16 cellular contexts compared by ENCODE assay signal in the genomic region with DNA sequence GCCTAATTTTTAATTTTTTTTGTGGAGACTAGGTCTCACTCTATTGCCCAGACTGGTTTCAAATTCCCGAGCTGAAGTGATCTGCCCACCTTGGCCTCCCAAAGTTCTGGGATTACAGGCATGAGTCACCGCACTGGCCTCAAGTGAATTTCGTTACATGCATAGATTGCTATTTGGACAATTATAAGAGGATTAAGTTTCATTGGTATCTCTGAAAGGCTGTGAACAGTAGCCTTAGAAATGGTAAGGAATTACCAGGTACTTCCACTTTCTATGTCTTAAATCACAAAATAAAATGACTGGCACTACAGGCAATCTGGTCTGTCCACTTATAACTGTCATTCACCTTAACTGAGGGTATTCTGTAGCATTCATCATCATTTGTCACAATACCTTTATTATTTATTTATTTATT. TPM values are rescaled to one million over a fixed set of nuclear protein-coding genes. Genes with fewer than 3 reads are reported as not detected.
A peak's percentile ranks its signal among the peaks of the same experiment; 100 is the strongest.
DNase-seq lines count a peak whose midpoint lies in the region; ATAC-seq, FAIRE-seq and TF ChIP-seq lines count a peak whose summit lies in the region.
"Had no signal": no experiment of that assay in that cellular context is flagged by ENCODE, and none has a peak within 500 bp of the region (broad histone marks: within the 10 kb centered on the region; RNA-seq: fewer than 3 reads in every experiment).

No MANE protein-coding gene starts in this region.

- H3K27ac ChIP-seq in AG04450 (ENCODE audit: low read depth, low read length): peak overlapping the region; percentile 91
- H3K27ac ChIP-seq in HUES6 (ENCODE audit: low read depth, low read length): no peak overlapping the region
- H3K27ac ChIP-seq in astrocyte (ENCODE audit: low read depth, low read length): peak overlapping the region; percentile 58
- H3K27ac ChIP-seq: C4-2B, pancreas, tibial artery had no signal

- DNase-seq in AG04450 (ENCODE audit: low read depth, low spot score) (peak; percentile 79), astrocyte (ENCODE audit: low read depth) (peak; percentile 93), kidney epithelial cell (ENCODE audit: low read depth) (peak; percentile 68), OCI-M1 (lab: John Stamatoyannopoulos, UW) (no peak), G401 (ENCODE audit: low spot score) (no peak), cerebellum (ENCODE audit: low spot score) (no peak)
- DNase-seq: activated CD4-positive, alpha-beta T cell treated with anti-CD3 and anti-CD28 coated beads, Interleukin-2, amount 10 ng/mL, durations not matched to agents 7 days and 5 days; left cardiac atrium; NCI-H187; tibial artery had no signal

- POLR2A ChIA-PET in AG04450 (lab: Yijun Ruan, JAX): interaction anchor here (1.4 kb wide), 1 partner anchor 28 kb away, joined by 6 read pairs; no protein-coding TSS in a partner anchor

- H3K9me3 ChIP-seq in AG04450 (ENCODE audit: control insufficient read depth, insufficient read depth, low read length): no peaks in the 10 kb centered on the region
- H3K9me3 ChIP-seq in HUES6 (ENCODE audit: control insufficient read depth, insufficient read depth, low read depth, low read length): no peaks in the 10 kb centered on the region
- H3K9me3 ChIP-seq in astrocyte (ENCODE audit: insufficient read depth, low read depth, low read length): no peaks in the 10 kb centered on the region
- H3K9me3 ChIP-seq: pancreas, tibial artery had no signal

- CTCF ChIA-PET in AG04450 (lab: Charles Lee): interaction anchor here (0.6 to 2.3 kb wide), 5 partner anchors 9 to 128 kb away, joined by 3 to 14 read pairs (median 4); no protein-coding TSS in a partner anchor

- no peaks in the 10 kb centered on the region for H4K20me1 ChIP-seq in astrocyte (ENCODE audit: insufficient read depth, low read length)

- 0 out of 2 replicates have a peak overlapping the region, but pooled peaks have one; percentile 22 for H3K4me3 ChIP-seq in AG04450 (ENCODE audit: low read depth, low read length)
- H3K4me3 ChIP-seq in HUES6 (ENCODE audit: low read depth, low read length): no peak overlapping the region
- no peak overlapping the region for H3K4me3 ChIP-seq in astrocyte (ENCODE audit: insufficient read depth, low read depth, low read length)
- no peak overlapping the region for H3K4me3 ChIP-seq in kidney epithelial cell (ENCODE audit: low read depth, low read length)
- H3K4me3 ChIP-seq: pancreas, tibial artery had no signal

- H3K27me3 ChIP-seq in AG04450 (ENCODE audit: control insufficient read depth, insufficient read depth, low read length) (no peaks in the 10 kb centered on the region), HUES6 (ENCODE audit: control insufficient read depth, insufficient read depth, low read length) (no peaks in the 10 kb centered on the region), astrocyte (ENCODE audit: insufficient read depth, low read length) (no peaks in the 10 kb centered on the region), kidney epithelial cell (ENCODE audit: control insufficient read depth, insufficient read depth, low read length) (no peaks in the 10 kb centered on the region)
- H3K27me3 ChIP-seq: pancreas, tibial artery had no signal

- H2AFZ ChIP-seq in astrocyte (ENCODE audit: low read depth, low read length): no peak overlapping the region

- H3K27me3 Mint-ChIP-seq in astrocyte (ENCODE audit: low read depth, unreplicated experiment): no peaks in the 10 kb centered on the region
- H3K27me3 Mint-ChIP-seq: activated CD4-positive, alpha-beta T cell treated with anti-CD3 and anti-CD28 coated beads, Interleukin-2, amount 10 ng/mL, durations not matched to agents 7 days and 5 days; activated naive CD4-positive, alpha-beta T cell treated with anti-CD3 and anti-CD28 coated beads, Interleukin-2, amount 50 U/mL, for 24 hours had no signal

- H3K27ac Mint-ChIP-seq in astrocyte (ENCODE audit: unreplicated experiment): peak overlapping the region; percentile 86
- H3K27ac Mint-ChIP-seq: activated CD4-positive, alpha-beta T cell treated with anti-CD3 and anti-CD28 coated beads, Interleukin-2, amount 10 ng/mL, durations not matched to agents 7 days and 5 days had no signal

- H3K4me1 ChIP-seq in HUES6 (ENCODE audit: control insufficient read depth, insufficient read depth, low read length) (peaks cover 8% of the 10 kb centered on the region; the same call in 1 of the 2 replicates), astrocyte (ENCODE audit: insufficient read depth, low read length) (peaks cover 22% of the 10 kb centered on the region)

- no peak for ATAC-seq in GM18861 (IDR thresholded peaks at IDR 0.05; ENCODE audit: unreplicated experiment)
- ATAC-seq: left cardiac atrium, pancreas, Right ventricle myocardium inferior had no signal

- peak overlapping the region; percentile 62 for H3K4me2 ChIP-seq in astrocyte (ENCODE audit: low read length)

- H3K9ac ChIP-seq in HUES6 (ENCODE audit: low read length) (peak overlapping the region; percentile 10), astrocyte (ENCODE audit: low read length) (peak overlapping the region; percentile 9)

- H3K4me1 Mint-ChIP-seq in astrocyte (ENCODE audit: low read depth, unreplicated experiment): peaks cover 9% of the 10 kb centered on the region

- in situ Hi-C loops in G401 (cut with HindIII; ENCODE audit: low sequenced_read_pairs): no loop called here

- peaks cover 12% of the 10 kb centered on the region for H3K79me2 ChIP-seq in astrocyte (ENCODE audit: insufficient read depth, low read length)

- H3K36me3 ChIP-seq in HUES6 (ENCODE audit: control insufficient read depth, insufficient read depth, low read length) (peaks cover under 1% of the 10 kb centered on the region; the same call in 1 of the 2 replicates), astrocyte (ENCODE audit: insufficient read depth, low read length) (no peaks in the 10 kb centered on the region), kidney epithelial cell (ENCODE audit: control insufficient read depth, insufficient read depth, low read length) (no peaks in the 10 kb centered on the region)
- H3K36me3 ChIP-seq: pancreas had no signal

- FAIRE-seq in astrocyte (lab: Jason Lieb, UNC): no peak
- FAIRE-seq: pancreas had no signal

- H3K9me3 Mint-ChIP-seq in astrocyte (ENCODE audit: unreplicated experiment): no peaks in the 10 kb centered on the region
- H3K9me3 Mint-ChIP-seq: activated CD4-positive, alpha-beta T cell treated with anti-CD3 and anti-CD28 coated beads, Interleukin-2, amount 10 ng/mL, durations not matched to agents 7 days and 5 days; activated naive CD4-positive, alpha-beta T cell treated with anti-CD3 and anti-CD28 coated beads, Interleukin-2, amount 50 U/mL, for 24 hours had no signal

- peaks cover 2% of the 10 kb centered on the region for H3K36me3 Mint-ChIP-seq in astrocyte (ENCODE audit: low read depth, unreplicated experiment)

- H3K4me3 Mint-ChIP-seq in astrocyte (ENCODE audit: unreplicated experiment): peak overlapping the region; percentile 34
- H3K4me3 Mint-ChIP-seq: activated CD4-positive, alpha-beta T cell treated with anti-CD3 and anti-CD28 coated beads, Interleukin-2, amount 10 ng/mL, durations not matched to agents 7 days and 5 days; activated naive CD4-positive, alpha-beta T cell treated with anti-CD3 and anti-CD28 coated beads, Interleukin-2, amount 50 U/mL, for 24 hours had no signal

- TF ChIP-seq CTCF in AG04450 (IDR thresholded peaks at IDR 0.05; ENCODE audit: low read depth, low read length) (no peak), astrocyte (IDR thresholded peaks at IDR 0.05; ENCODE audit: insufficient read depth, low read depth, low read length) (no peak), kidney epithelial cell (IDR thresholded peaks at IDR 0.05; ENCODE audit: insufficient read depth, low read length, poor library complexity, severe bottlenecking) (no peak)

RNA-seq across cellular contexts. Expression of a gene that starts 2.9 kb away (rescaled TPM):
- polyA plus RNA-seq in AG04450 (2011; rRNA removed): 5.0 and 6.6 TPM in 2 replicates
- 4.7 and 9.3 TPM in 2 replicates for polyA minus RNA-seq in AG04450 (2011; rRNA and poly(A)+ RNA removed)
- 44.6 and 45.5 TPM in 2 replicates for total RNA-seq in astrocyte
- total RNA-seq in kidney epithelial cell: 13.8 and 16.5 TPM in 2 replicates
- total RNA-seq in G401 (2014; rRNA removed; shearing (Covaris generic)): 16.5 and 22.2 TPM in 2 replicates
- 6.4 TPM for total RNA-seq in cerebellum

RNA-seq across cellular contexts. Expression of a gene that starts 21.2 kb away (rescaled TPM):
- polyA plus RNA-seq in AG04450 (2011; rRNA removed): 2.4 and 5.0 TPM in 2 replicates
- 1.0 and 1.3 TPM in 2 replicates for polyA minus RNA-seq in AG04450 (2011; rRNA and poly(A)+ RNA removed)
- total RNA-seq in astrocyte (23.6 and 25.7 TPM in 2 replicates), kidney epithelial cell (2.2 and 3.9 TPM in 2 replicates), cerebellum (3.0 TPM)
- total RNA-seq in G401 (2014; rRNA removed; shearing (Covaris generic)): 7.0 and 11.0 TPM in 2 replicates

RNA-seq across cellular contexts. Expression of a gene that starts 22.5 kb away (rescaled TPM):
- 3.6 and 4.4 TPM in 2 replicates for polyA plus RNA-seq in AG04450 (2011; rRNA removed)
- 3.6 and 4.5 TPM in 2 replicates for polyA minus RNA-seq in AG04450 (2011; rRNA and poly(A)+ RNA removed)
- total RNA-seq in astrocyte (43.5 and 54.6 TPM in 2 replicates), kidney epithelial cell (46.8 and 64.7 TPM in 2 replicates), cerebellum (2.2 TPM)
- total RNA-seq in G401 (2014; rRNA removed; shearing (Covaris generic)): 38.6 and 66.3 TPM in 2 replicates

RNA-seq across cellular contexts. Expression of a gene that starts 56.2 kb away (rescaled TPM):
- 0.50 and 0.53 TPM in 2 replicates for polyA plus RNA-seq in AG04450 (2011; rRNA removed)
- 0.41 and 0.70 TPM in 2 replicates for polyA minus RNA-seq in AG04450 (2011; rRNA and poly(A)+ RNA removed)
- total RNA-seq in astrocyte (4.6 and 5.2 TPM in 2 replicates), kidney epithelial cell (not detected in 2 replicates), cerebellum (0.54 TPM)
- 0.68 and 0.92 TPM in 2 replicates for total RNA-seq in G401 (2014; rRNA removed; shearing (Covaris generic))

Comparison
In these comparisons a context has a peak if more than half of its experiments do, and no peak if none do; other contexts are left out.
1. DNase-seq: peak in AG04450 (single experiment), astrocyte (single experiment) and kidney epithelial cell (single experiment); none in OCI-M1 (single experiment), G401 (single experiment) and cerebellum (single experiment).
2. RNA of a gene that starts 22.5 kb away (total RNA-seq): 43.5 to 54.6 TPM in astrocyte, 46.8 to 64.7 TPM in kidney epithelial cell and 38.6 to 66.3 TPM in G401; 2.2 TPM in cerebellum (single experiment); every median in the first group is over 10 times any median in the second.